In genomic region chr9:20317701-20318100, GRCh38 we compare ENCODE assay signal across 12 cellular contexts.
"Had no signal": no experiment of that assay in that cellular context is flagged by ENCODE, and none has a peak within 500 bp of the region (broad histone marks: within the 10 kb centered on the region; RNA-seq: fewer than 3 reads in every experiment).

No MANE protein-coding gene starts in this region.

- ATAC-seq: esophagus mucosa, left colon, upper lobe of right lung had no signal

- H3K4me3 Mint-ChIP-seq: stimulated activated naive CD8-positive, alpha-beta T cell treated with anti-CD3 and anti-CD28 coated beads, Interleukin-15, Interleukin-2, amounts not matched to agents 100 ng/mL and 50 ng/mL, for 24 hours had no signal

- DNase-seq: activated CD4-positive, alpha-beta T cell treated with anti-CD3 and anti-CD28 coated beads, Interleukin-2, amount 50 U/mL, for 48 hours; activated naive CD4-positive, alpha-beta T cell; left colon; midbrain; posterior cingulate gyrus; retina; stimulated activated CD4-positive, alpha-beta T cell treated with anti-CD3 and anti-CD28 coated beads, Interleukin-4, amount 100 ng/mL, for 1 hour; upper lobe of right lung had no signal

- H3K9me3 Mint-ChIP-seq: stimulated activated naive CD8-positive, alpha-beta T cell treated with anti-CD3 and anti-CD28 coated beads, Interleukin-15, Interleukin-2, amounts not matched to agents 100 ng/mL and 50 ng/mL, for 24 hours had no signal

- H3K27me3 ChIP-seq: cardiac muscle cell, upper lobe of right lung had no signal

- H3K4me1 ChIP-seq: upper lobe of right lung had no signal

- H3K27ac ChIP-seq: cardiac muscle cell, upper lobe of right lung had no signal

- H3K4me3 ChIP-seq: cardiac muscle cell, lung, upper lobe of right lung had no signal

- H3K36me3 ChIP-seq: cardiac muscle cell, upper lobe of right lung had no signal

- H3K9me3 ChIP-seq: upper lobe of right lung had no signal

- H3K27me3 Mint-ChIP-seq: stimulated activated naive CD8-positive, alpha-beta T cell treated with anti-CD3 and anti-CD28 coated beads, Interleukin-15, Interleukin-2, amounts not matched to agents 100 ng/mL and 50 ng/mL, for 24 hours had no signal
